ENCODE assay signal across 31 cellular contexts in genomic region chr7:37524056-37524455, GRCh38.
"Had no signal": no experiment of that assay in that cellular context is flagged by ENCODE, and none has a peak within 500 bp of the region (broad histone marks: within the 10 kb centered on the region; RNA-seq: fewer than 3 reads in every experiment).

No MANE protein-coding gene starts in this region.

- H3K36me3 ChIP-seq: ascending aorta, colonic mucosa, esophagus muscularis mucosa, gastroesophageal sphincter, heart right ventricle had no signal

- H3K27ac Mint-ChIP-seq: activated CD4-positive, alpha-beta memory T cell treated with anti-CD3 and anti-CD28 coated beads for 36 hours; activated CD4-positive, alpha-beta T cell treated with anti-CD3 and anti-CD28 coated beads for 36 hours; activated CD4-positive, alpha-beta T cell treated with anti-CD3 and anti-CD28 coated beads, Interleukin-2, amount 10 ng/mL, durations not matched to agents 24 days and 14 days; activated CD8-positive, alpha-beta memory T cell treated with anti-CD3 and anti-CD28 coated beads, Interleukin-2, amount 10 ng/mL, durations not matched to agents 7 days and 5 days; activated CD8-positive, alpha-beta T cell treated with anti-CD3 and anti-CD28 coated beads, Interleukin-2, amount 10 ng/mL, durations not matched to agents 7 days and 5 days; activated naive CD4-positive, alpha-beta T cell treated with anti-CD3 and anti-CD28 coated beads, Interleukin-2, amount 10 ng/mL, durations not matched to agents 7 days and 5 days; activated naive CD4-positive, alpha-beta T cell treated with anti-CD3 and anti-CD28 coated beads, Interleukin-2, amount 50 U/mL, for 72 hours; activated naive CD8-positive, alpha-beta T cell treated with anti-CD3 and anti-CD28 coated beads, Interleukin-2, amount 10 ng/mL, durations not matched to agents 7 days and 5 days; activated T-cell treated with anti-CD3 and anti-CD28 coated beads, Interleukin-2, amount 50 U/mL, for 24 hours; activated T-cell treated with anti-CD3 and anti-CD28 coated beads, Interleukin-2, amount 50 U/mL, for 72 hours; T-helper 17 cell; T-helper 2 cell treated with Interferon-gamma antibody and Interleukin-4, amounts not matched to agents 5 μg/mL and 100 μg/mL, for 36 hours had no signal

- H3K4me1 ChIP-seq: ascending aorta, colonic mucosa, esophagus muscularis mucosa, gastroesophageal sphincter, heart right ventricle had no signal

- H3K9me3 Mint-ChIP-seq: activated CD4-positive, alpha-beta memory T cell treated with anti-CD3 and anti-CD28 coated beads for 36 hours; activated naive CD4-positive, alpha-beta T cell treated with anti-CD3 and anti-CD28 coated beads, Interleukin-2, amount 10 ng/mL, durations not matched to agents 7 days and 5 days; activated naive CD8-positive, alpha-beta T cell treated with anti-CD3 and anti-CD28 coated beads, Interleukin-2, amount 10 ng/mL, durations not matched to agents 7 days and 5 days; activated T-cell treated with anti-CD3 and anti-CD28 coated beads, Interleukin-2, amount 50 U/mL, for 24 hours; brain; T-helper 2 cell treated with Interferon-gamma antibody and Interleukin-4, amounts not matched to agents 5 μg/mL and 100 μg/mL, for 36 hours had no signal

- DNase-seq: activated CD4-positive, alpha-beta memory T cell treated with anti-CD3 and anti-CD28 coated beads for 36 hours; activated CD4-positive, alpha-beta T cell treated with anti-CD3 and anti-CD28 coated beads for 36 hours; activated CD4-positive, alpha-beta T cell treated with anti-CD3 and anti-CD28 coated beads, Interleukin-2, amount 10 ng/mL, durations not matched to agents 24 days and 14 days; activated CD4-positive, CD25-positive, alpha-beta regulatory T cell; activated CD4-positive, CD25-positive, alpha-beta regulatory T cell treated with anti-CD3 and anti-CD28 coated beads, Interleukin-2, amount 50 U/mL, for 72 hours; activated CD8-positive, alpha-beta memory T cell treated with anti-CD3 and anti-CD28 coated beads, Interleukin-2, amount 10 ng/mL, durations not matched to agents 7 days and 5 days; activated CD8-positive, alpha-beta memory T cell treated with anti-CD3 and anti-CD28 coated beads, Interleukin-2, amount 50 U/mL, for 48 hours; activated CD8-positive, alpha-beta T cell treated with anti-CD3 and anti-CD28 coated beads, Interleukin-2, amount 10 ng/mL, durations not matched to agents 7 days and 5 days; activated gamma-delta T cell; activated naive CD4-positive, alpha-beta T cell; activated naive CD4-positive, alpha-beta T cell treated with anti-CD3 and anti-CD28 coated beads, Interleukin-2, amount 10 ng/mL, durations not matched to agents 7 days and 5 days; activated naive CD8-positive, alpha-beta T cell treated with anti-CD3 and anti-CD28 coated beads, Interleukin-2, amount 10 ng/mL, durations not matched to agents 7 days and 5 days; activated T-cell treated with anti-CD3 and anti-CD28 coated beads for 4 hours; activated T-cell treated with anti-CD3 and anti-CD28 coated beads, Interleukin-2, amount 50 U/mL, for 24 hours; activated T-cell treated with anti-CD3 and anti-CD28 coated beads, Interleukin-2, amount 50 U/mL, for 72 hours; central memory CD4-positive, alpha-beta T cell; cerebellar nuclear complex; colonic mucosa; effector CD8-positive, alpha-beta T cell; erythroblast; foreskin melanocyte; heart right ventricle; T-helper 1 cell; T-helper 17 cell; T1000 had no signal

- ATAC-seq: activated CD4-positive, alpha-beta T cell treated with anti-CD3 and anti-CD28 coated beads for 36 hours; activated CD8-positive, alpha-beta memory T cell treated with anti-CD3 and anti-CD28 coated beads, Interleukin-2, amount 10 ng/mL, durations not matched to agents 7 days and 5 days; activated CD8-positive, alpha-beta T cell treated with anti-CD3 and anti-CD28 coated beads, Interleukin-2, amount 10 ng/mL, durations not matched to agents 7 days and 5 days; activated naive CD4-positive, alpha-beta T cell treated with anti-CD3 and anti-CD28 coated beads, Interleukin-2, amount 50 U/mL, for 72 hours; activated T-cell treated with anti-CD3 and anti-CD28 coated beads, Interleukin-2, amount 50 U/mL, for 72 hours; gastroesophageal sphincter; heart right ventricle; T-helper 17 cell had no signal

- H3K36me3 Mint-ChIP-seq: activated CD4-positive, alpha-beta memory T cell treated with anti-CD3 and anti-CD28 coated beads for 36 hours; activated CD8-positive, alpha-beta memory T cell treated with anti-CD3 and anti-CD28 coated beads, Interleukin-2, amount 10 ng/mL, durations not matched to agents 7 days and 5 days; activated naive CD4-positive, alpha-beta T cell treated with anti-CD3 and anti-CD28 coated beads, Interleukin-2, amount 10 ng/mL, durations not matched to agents 7 days and 5 days; activated naive CD4-positive, alpha-beta T cell treated with anti-CD3 and anti-CD28 coated beads, Interleukin-2, amount 50 U/mL, for 72 hours; activated naive CD8-positive, alpha-beta T cell treated with anti-CD3 and anti-CD28 coated beads, Interleukin-2, amount 10 ng/mL, durations not matched to agents 7 days and 5 days; brain had no signal

- H3K27me3 ChIP-seq: ascending aorta, colonic mucosa, gastroesophageal sphincter, heart right ventricle had no signal

- H3K4me1 Mint-ChIP-seq: activated CD4-positive, alpha-beta T cell treated with anti-CD3 and anti-CD28 coated beads for 36 hours; activated CD4-positive, alpha-beta T cell treated with anti-CD3 and anti-CD28 coated beads, Interleukin-2, amount 10 ng/mL, durations not matched to agents 24 days and 14 days; activated CD8-positive, alpha-beta memory T cell treated with anti-CD3 and anti-CD28 coated beads, Interleukin-2, amount 10 ng/mL, durations not matched to agents 7 days and 5 days; activated naive CD4-positive, alpha-beta T cell treated with anti-CD3 and anti-CD28 coated beads, Interleukin-2, amount 10 ng/mL, durations not matched to agents 7 days and 5 days; activated naive CD8-positive, alpha-beta T cell treated with anti-CD3 and anti-CD28 coated beads, Interleukin-2, amount 10 ng/mL, durations not matched to agents 7 days and 5 days; T-helper 17 cell had no signal

- H3K9me3 ChIP-seq: ascending aorta, colonic mucosa, esophagus muscularis mucosa had no signal

- H3K4me3 Mint-ChIP-seq: activated CD4-positive, alpha-beta memory T cell treated with anti-CD3 and anti-CD28 coated beads for 36 hours; activated CD4-positive, alpha-beta T cell treated with anti-CD3 and anti-CD28 coated beads for 36 hours; activated CD4-positive, alpha-beta T cell treated with anti-CD3 and anti-CD28 coated beads, Interleukin-2, amount 10 ng/mL, durations not matched to agents 24 days and 14 days; activated CD8-positive, alpha-beta memory T cell treated with anti-CD3 and anti-CD28 coated beads, Interleukin-2, amount 10 ng/mL, durations not matched to agents 7 days and 5 days; activated CD8-positive, alpha-beta T cell treated with anti-CD3 and anti-CD28 coated beads, Interleukin-2, amount 10 ng/mL, durations not matched to agents 7 days and 5 days; activated naive CD4-positive, alpha-beta T cell treated with anti-CD3 and anti-CD28 coated beads, Interleukin-2, amount 10 ng/mL, durations not matched to agents 7 days and 5 days; activated naive CD8-positive, alpha-beta T cell treated with anti-CD3 and anti-CD28 coated beads, Interleukin-2, amount 10 ng/mL, durations not matched to agents 7 days and 5 days; activated T-cell treated with anti-CD3 and anti-CD28 coated beads, Interleukin-2, amount 50 U/mL, for 24 hours; activated T-cell treated with anti-CD3 and anti-CD28 coated beads, Interleukin-2, amount 50 U/mL, for 72 hours; T-helper 17 cell; T-helper 2 cell treated with Interferon-gamma antibody and Interleukin-4, amounts not matched to agents 5 μg/mL and 100 μg/mL, for 36 hours had no signal

- H3K4me3 ChIP-seq: ascending aorta, colonic mucosa, esophagus muscularis mucosa, gastroesophageal sphincter, heart right ventricle had no signal

- H3K27ac ChIP-seq: ascending aorta, colonic mucosa, esophagus muscularis mucosa, gastroesophageal sphincter, heart right ventricle had no signal
